19 cellular contexts compared by ENCODE assay signal in the genomic region with DNA sequence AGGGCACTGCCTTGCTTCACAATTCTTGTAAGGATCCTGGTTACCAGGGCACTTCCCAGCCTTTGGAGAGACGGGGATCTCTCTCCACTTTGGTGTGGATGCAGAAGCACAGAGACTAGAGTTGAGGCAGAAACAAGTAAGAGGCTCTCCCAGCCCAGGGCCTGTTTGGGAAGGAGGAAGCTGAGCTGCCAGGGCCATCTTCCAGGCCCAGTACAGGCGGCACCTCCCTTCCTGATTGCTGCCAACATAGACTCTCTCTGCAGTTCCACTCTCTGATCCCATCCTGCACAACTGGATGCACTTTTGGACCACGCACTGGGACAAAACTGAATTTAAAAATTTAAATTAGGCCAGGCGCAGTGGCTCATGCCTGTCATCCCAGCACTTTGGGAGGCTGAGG. TPM values are rescaled to one million over a fixed set of nuclear protein-coding genes. Genes with fewer than 3 reads are reported as not detected.
DNase-seq lines count a peak whose midpoint lies in the region; ATAC-seq and TF ChIP-seq lines count a peak whose summit lies in the region.
"Had no signal": no experiment of that assay in that cellular context is flagged by ENCODE, and none has a peak within 500 bp of the region (broad histone marks: within the 10 kb centered on the region; RNA-seq: fewer than 3 reads in every experiment).

No MANE protein-coding gene starts in this region.

- H3K4me1 ChIP-seq in GM23248 (ENCODE audit: insufficient read depth) (no peaks in the 10 kb centered on the region), suprapubic skin (peaks cover 27% of the 10 kb centered on the region), breast epithelium (no peaks in the 10 kb centered on the region)
- H3K4me1 ChIP-seq: pancreas had no signal

- H3F3A ChIP-seq in GM23248 (ENCODE audit: insufficient read depth) = no peaks in the 10 kb centered on the region

- H4K20me1 ChIP-seq in GM23248 (ENCODE audit: insufficient read depth) = no peaks in the 10 kb centered on the region

- intact Hi-C loops in breast epithelium (cut with DNase I; ENCODE audit: low total_unique reads) = no loop called here

- WGBS in GM23248 (ENCODE audit: low coverage in 1 of 2, low lambda C conversion rate in 2 of 2, missing lambda C conversion rate in 2 of 2), 2 experiments = 52 to 56% methylated on average over 4 of the region's 4 CpGs
- 47% methylated on average over 4 of the region's 4 CpGs for WGBS in suprapubic skin

- no peak overlapping the region for H3K9ac ChIP-seq in GM23248

- H3K4me2 ChIP-seq in GM23248 (ENCODE audit: unreplicated experiment) = no peak overlapping the region

- H3K79me2 ChIP-seq in GM23248 (ENCODE audit: insufficient read depth) = no peaks in the 10 kb centered on the region

- no peak for ATAC-seq in GM21526 (IDR thresholded peaks at IDR 0.05; ENCODE audit: low FRiP score, unreplicated experiment)
- ATAC-seq: HCT116 had no signal

- H3K27ac ChIP-seq in GM23248 (no peak overlapping the region), caudate nucleus (ENCODE audit: low read depth, low read length) (peak overlapping the region; percentile 48), layer of hippocampus (ENCODE audit: low read depth, low read length) (peak overlapping the region; percentile 27), suprapubic skin (peak overlapping the region; percentile 88), breast epithelium (peak overlapping the region in 1 of 2 donors; percentile 63)
- H3K27ac ChIP-seq: pancreas had no signal

- H3K9me3 ChIP-seq in GM23248 (ENCODE audit: low read depth) (no peaks in the 10 kb centered on the region), suprapubic skin (no peaks in the 10 kb centered on the region), breast epithelium (no peaks in the 10 kb centered on the region)
- H3K9me3 ChIP-seq: pancreas had no signal

- H3K36me3 ChIP-seq in GM23248 (ENCODE audit: low read depth) (no peaks in the 10 kb centered on the region), suprapubic skin (no peaks in the 10 kb centered on the region), breast epithelium (no peaks in the 10 kb centered on the region)
- H3K36me3 ChIP-seq: pancreas had no signal

- H2AFZ ChIP-seq in GM23248 = peak overlapping the region; percentile 50; the same call in 1 of the 2 replicates

- in situ Hi-C loops in GM23248 (cut with MboI) = no loop called here

- H3K27me3 ChIP-seq in GM23248 (replicated peaks; ENCODE audit: insufficient read depth) (no peaks in the 10 kb centered on the region), layer of hippocampus (ENCODE audit: control insufficient read depth, insufficient read depth, low read length) (no peaks in the 10 kb centered on the region), suprapubic skin (no peaks in the 10 kb centered on the region), breast epithelium (no peaks in the 10 kb centered on the region)
- H3K27me3 ChIP-seq: pancreas had no signal

- no peak for TF ChIP-seq EP300 in suprapubic skin (IDR thresholded peaks at IDR 0.05)

- DNase-seq in GM23248 = no peak
- DNase-seq in caudate nucleus (lab: John Stamatoyannopoulos, UW) = no peak
- DNase-seq in suprapubic skin (ENCODE audit: low spot score in 2 of 2) = no peak
- DNase-seq in breast epithelium (ENCODE audit: low spot score in 2 of 2) = no peak
- no peak for DNase-seq in A172 (ENCODE audit: low spot score)
- DNase-seq: activated CD4-positive, alpha-beta T cell treated with anti-CD3 and anti-CD28 coated beads, Interleukin-2, amount 50 U/mL, for 4 hours; activated naive CD4-positive, alpha-beta T cell treated with anti-CD3 and anti-CD28 coated beads for 36 hours; activated T-cell treated with anti-CD3 and anti-CD28 coated beads, Interleukin-2, amount 50 U/mL, for 24 hours; EL; KBM-7; NCI-H1092 treated with DMSO at 0.1 percent for 48 hours; NCI-H2081 treated with DMSO at 0.1 percent for 48 hours; NCI-H510A treated with DMSO at 0.1 percent for 48 hours; pancreas had no signal

- TF ChIP-seq CTCF in suprapubic skin (IDR thresholded peaks at IDR 0.05) (no peak), breast epithelium (IDR thresholded peaks at IDR 0.05) (no peak)

- H3K4me3 ChIP-seq in GM23248 = no peak overlapping the region
- no peak overlapping the region for H3K4me3 ChIP-seq in suprapubic skin
- no peak overlapping the region for H3K4me3 ChIP-seq in breast epithelium
- H3K4me3 ChIP-seq: lung, pancreas had no signal

- H3K9me2 ChIP-seq in GM23248 (ENCODE audit: insufficient read depth) = no peaks in the 10 kb centered on the region

- TF ChIP-seq POLR2A in suprapubic skin (IDR thresholded peaks at IDR 0.05) (no peak), breast epithelium (IDR thresholded peaks at IDR 0.05) (no peak)

RNA-seq across cellular contexts. Expression of gene NRROS, which starts 16.1 kb away (rescaled TPM):
- 0.22 TPM in 1 of 2 replicates, not detected in the other for total RNA-seq in GM23248 (2014; rRNA removed; shearing (Covaris generic))
- not detected in 2 replicates for polyA plus RNA-seq in GM23248 (2016; fragmentation: Nextera tagmentation; extraction: Ambion mirVana)
- total RNA-seq in suprapubic skin = 1 to 10 TPM in 3 of 4 donors, under 1 TPM in 1; 0.95 to 4.5 (median 1.5) TPM
- total RNA-seq in breast epithelium = 10 to 100 TPM in 1 of 3 donors, 1 to 10 TPM in 2; 3.2 to 13.9 (median 4.3) TPM
- total RNA-seq in A172 (2014; rRNA removed; shearing (Covaris generic)) = not detected in 2 replicates
- total RNA-seq: astrocyte had no signal

RNA-seq across cellular contexts. Expression of gene FBXO45, which starts 54.9 kb away (rescaled TPM):
- 7.2 and 10.7 TPM in 2 replicates for total RNA-seq in GM23248 (2014; rRNA removed; shearing (Covaris generic))
- polyA plus RNA-seq in GM23248 (2016; fragmentation: Nextera tagmentation; extraction: Ambion mirVana) = 1.7 and 2.1 TPM in 2 replicates
- total RNA-seq in suprapubic skin (10 to 100 TPM in 3 of 4 donors, 1 to 10 TPM in 1; 7.5 to 25.7 (median 17.3) TPM), breast epithelium (1 to 10 TPM; 5.6 to 7.6 (median 7.5) TPM)
- 22.7 and 28.7 TPM in 2 replicates for total RNA-seq in A172 (2014; rRNA removed; shearing (Covaris generic))

RNA-seq across cellular contexts. Expression of gene WDR53, which starts 55.0 kb away (rescaled TPM):
- total RNA-seq in GM23248 (2014; rRNA removed; shearing (Covaris generic)) = 8.9 and 9.4 TPM in 2 replicates
- 9.3 and 12.7 TPM in 2 replicates for polyA plus RNA-seq in GM23248 (2016; fragmentation: Nextera tagmentation; extraction: Ambion mirVana)
- total RNA-seq in suprapubic skin (1 to 10 TPM; 3.1 to 9.7 (median 7.7) TPM), breast epithelium (1 to 10 TPM; 4.9 to 8.2 (median 6.1) TPM)
- 12.8 and 13.9 TPM in 2 replicates for total RNA-seq in A172 (2014; rRNA removed; shearing (Covaris generic))
